ENCODE assay signal across 7 cellular contexts in the genomic region with DNA sequence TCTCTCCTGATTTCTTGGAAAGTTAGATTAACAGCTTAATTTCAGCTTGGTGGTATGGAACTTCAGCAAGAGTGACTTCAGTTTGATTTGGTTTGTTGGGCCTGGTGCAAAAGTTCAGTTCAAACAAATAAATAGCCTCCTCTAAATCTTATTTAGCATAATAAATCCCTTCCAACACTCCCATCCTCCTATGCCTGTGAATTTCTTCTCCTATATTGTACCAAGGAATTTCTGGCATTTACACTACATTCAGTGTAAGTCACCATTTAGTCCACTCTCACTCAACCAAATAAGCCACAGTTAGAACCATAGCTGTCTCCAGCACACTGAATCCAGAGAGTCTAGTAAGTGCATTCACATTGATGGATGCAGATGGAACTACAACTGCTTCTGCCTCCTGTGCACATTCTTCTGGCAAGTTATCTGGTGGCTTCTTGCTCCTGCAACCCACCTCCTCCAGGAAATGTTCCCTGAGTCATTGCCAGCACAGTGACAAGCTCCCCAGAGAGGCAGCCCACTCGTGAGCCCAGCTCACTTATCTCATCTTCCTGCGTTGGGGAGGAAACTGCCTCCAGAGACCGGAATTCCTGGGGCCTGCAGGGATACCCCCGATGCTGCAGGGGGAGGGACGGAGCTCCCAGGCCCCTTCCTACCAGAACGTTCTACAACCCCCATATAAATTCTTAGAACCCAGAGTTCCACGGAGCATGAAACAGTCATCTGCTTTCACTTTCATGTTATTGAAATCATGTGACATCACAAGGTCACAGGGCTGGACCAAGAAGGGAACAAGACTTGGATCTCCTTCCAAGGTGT.
DNase-seq lines count a peak whose midpoint lies in the region; ATAC-seq lines count a peak whose summit lies in the region.

No MANE protein-coding gene starts in this region.

- no peak overlapping the region for H3K9ac ChIP-seq in subcutaneous abdominal adipose tissue (ENCODE audit: low read length in 5 of 5)

- H3K4me3 ChIP-seq in subcutaneous abdominal adipose tissue (ENCODE audit: low read depth in 1 of 5, low read length in 5 of 5), result peak overlapping the region; percentile 29 to 67 (median 53)

- no peaks in the 10 kb centered on the region for H3K36me3 ChIP-seq in subcutaneous abdominal adipose tissue (ENCODE audit: control insufficient read depth in 5 of 5, insufficient read depth in 5 of 5, low read length in 5 of 5)

- H3K27ac ChIP-seq in subcutaneous abdominal adipose tissue (ENCODE audit: low read depth, low read length), result no peak overlapping the region

- peaks cover 0 to 9% (median 0%) of the 10 kb centered on the region in 5 donors for H3K4me1 ChIP-seq in subcutaneous abdominal adipose tissue (ENCODE audit: control insufficient read depth in 5 of 5, insufficient read depth in 5 of 5, low read length in 5 of 5)

- H3K9me3 ChIP-seq in subcutaneous abdominal adipose tissue (ENCODE audit: control insufficient read depth in 5 of 5, low read length in 5 of 5), result no peaks in the 10 kb centered on the region

- H3K27me3 ChIP-seq in subcutaneous abdominal adipose tissue (ENCODE audit: control insufficient read depth in 5 of 5, insufficient read depth in 4 of 5, low read length in 5 of 5), result no peaks in the 10 kb centered on the region

- peak; percentile 84 for ATAC-seq in GM18498 (IDR thresholded peaks at IDR 0.05; ENCODE audit: unreplicated experiment)
- peak; percentile 64 for ATAC-seq in HG03342 (IDR thresholded peaks at IDR 0.05; ENCODE audit: unreplicated experiment)

- peak; percentile 27 to 48 for DNase-seq in activated T-cell treated with anti-CD3 and anti-CD28 coated beads, Interleukin-2, amount 50 U/mL, for 48 hours
- DNase-seq in left kidney (ENCODE audit: low read depth, low spot score), result peak; percentile 1
- DNase-seq in NCI-H1417 treated with DMSO at 0.1 percent for 48 hours (lab: John Stamatoyannopoulos, UW), result no peak
- DNase-seq in NK-92 (lab: John Stamatoyannopoulos, UW; ENCODE audit: unreplicated experiment), result no peak

Comparison
In these comparisons a context has a peak if more than half of its experiments do, and no peak if none do; other contexts are left out.
1. DNase-seq: peak in activated T-cell treated with anti-CD3 and anti-CD28 coated beads, Interleukin-2, amount 50 U/mL, for 48 hours (2 of 2) and left kidney (single experiment); none in NCI-H1417 treated with DMSO at 0.1 percent for 48 hours (single experiment) and NK-92 (single experiment).